In the genomic region with DNA sequence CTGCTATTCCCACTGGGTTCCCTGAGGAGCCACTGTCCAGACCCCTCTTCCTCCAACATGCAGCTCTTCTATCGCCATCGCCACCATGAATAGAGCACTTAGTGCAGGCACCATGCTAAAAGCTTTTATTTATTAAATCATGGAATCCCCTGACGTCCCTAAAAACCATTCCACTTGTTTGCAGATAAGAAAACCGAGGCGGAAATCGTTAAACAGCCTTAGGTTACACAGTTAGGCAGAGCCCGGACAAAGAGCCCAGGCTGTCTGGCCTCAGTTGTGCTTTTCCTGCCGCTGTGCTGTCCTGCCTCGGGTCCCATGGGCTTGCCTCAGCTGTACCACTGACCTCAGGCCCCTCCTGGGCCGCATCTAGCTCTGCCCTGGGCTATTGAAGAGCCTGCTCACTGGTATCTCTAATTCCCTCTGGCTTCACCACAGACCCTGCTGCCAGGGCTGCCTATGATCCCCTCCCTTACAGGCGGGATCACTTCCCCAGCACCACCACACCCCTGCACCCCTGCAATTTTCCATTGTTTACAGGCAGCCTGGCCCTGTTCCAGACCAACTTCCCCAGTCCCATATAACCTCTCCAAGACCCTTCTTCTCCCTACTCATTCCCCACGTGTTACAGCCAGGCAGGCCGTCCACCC, we compare ENCODE assay signal across 1 cellular context.
TF ChIP-seq lines count a peak whose summit lies in the region.

No MANE protein-coding gene starts in this region.

TF ChIP-seq in HEK293, 187 proteins besides CTCF, POLR2A, EP300 and RAD21 (continued from another document):
- TF ChIP-seq ZNF449 (tag by site-specific recombination; IDR thresholded peaks at IDR 0.05) (no peak), ZNF335 (tag by site-specific recombination; conservative IDR thresholded peaks at IDR 0.05) (0 out of 2 replicates have a peak, but pooled peaks have one; percentile 28), ZNF239 (tag by site-specific recombination; IDR thresholded peaks at IDR 0.05) (no peak), ZSCAN30 (tag by site-specific recombination; IDR thresholded peaks at IDR 0.05) (no peak)
- TF ChIP-seq, protein P1, sequence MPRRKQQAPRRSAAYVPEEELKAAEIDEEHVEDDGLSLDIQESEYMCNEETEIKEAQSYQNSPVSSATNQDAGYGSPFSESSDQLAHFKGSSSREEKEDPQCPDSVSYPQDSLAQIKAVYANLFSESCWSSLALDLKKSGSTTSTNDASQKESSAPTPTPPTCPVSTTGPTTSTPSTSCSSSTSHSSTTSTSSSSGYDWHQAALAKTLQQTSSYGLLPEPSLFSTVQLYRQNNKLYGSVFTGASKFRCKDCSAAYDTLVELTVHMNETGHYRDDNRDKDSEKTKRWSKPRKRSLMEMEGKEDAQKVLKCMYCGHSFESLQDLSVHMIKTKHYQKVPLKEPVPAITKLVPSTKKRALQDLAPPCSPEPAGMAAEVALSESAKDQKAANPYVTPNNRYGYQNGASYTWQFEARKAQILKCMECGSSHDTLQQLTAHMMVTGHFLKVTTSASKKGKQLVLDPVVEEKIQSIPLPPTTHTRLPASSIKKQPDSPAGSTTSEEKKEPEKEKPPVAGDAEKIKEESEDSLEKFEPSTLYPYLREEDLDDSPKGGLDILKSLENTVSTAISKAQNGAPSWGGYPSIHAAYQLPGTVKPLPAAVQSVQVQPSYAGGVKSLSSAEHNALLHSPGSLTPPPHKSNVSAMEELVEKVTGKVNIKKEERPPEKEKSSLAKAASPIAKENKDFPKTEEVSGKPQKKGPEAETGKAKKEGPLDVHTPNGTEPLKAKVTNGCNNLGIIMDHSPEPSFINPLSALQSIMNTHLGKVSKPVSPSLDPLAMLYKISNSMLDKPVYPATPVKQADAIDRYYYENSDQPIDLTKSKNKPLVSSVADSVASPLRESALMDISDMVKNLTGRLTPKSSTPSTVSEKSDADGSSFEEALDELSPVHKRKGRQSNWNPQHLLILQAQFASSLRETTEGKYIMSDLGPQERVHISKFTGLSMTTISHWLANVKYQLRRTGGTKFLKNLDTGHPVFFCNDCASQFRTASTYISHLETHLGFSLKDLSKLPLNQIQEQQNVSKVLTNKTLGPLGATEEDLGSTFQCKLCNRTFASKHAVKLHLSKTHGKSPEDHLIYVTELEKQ (tag by site-specific recombination; IDR thresholded peaks at IDR 0.05; ENCODE audit: borderline replicate concordance) = no peak
